ENCODE assay signal across 7 cellular contexts in genomic region chr6:89971338-89972023, GRCh38.
A peak's percentile ranks its signal among the peaks of the same experiment; 100 is the strongest.
DNase-seq lines count a peak whose midpoint lies in the region; ATAC-seq and TF ChIP-seq lines count a peak whose summit lies in the region.
"Not testable (repeated sequence)": the region's sequence is repeated elsewhere in the genome, so short reads cannot be mapped to it uniquely, and the experiment has no call there.

No MANE protein-coding gene starts in this region.

- TF ChIP-seq POLR2A in body of pancreas (IDR thresholded peaks at IDR 0.05), result peak in 1 of 3 donors; percentile 14

- not testable (repeated sequence) for H3K4me3 ChIP-seq in PC-3 (ENCODE audit: low read length); body of pancreas; trophoblast cell (ENCODE audit: low read depth, low read length)

- intact Hi-C loops in PC-3 (cut with micrococcal nuclease), result loop anchor here (2.0 kb wide), 3 partner anchors 115 to 323 kb away; no protein-coding TSS in a partner anchor
- intact Hi-C loops in activated CD4-positive, alpha-beta T cell treated with anti-CD3 and anti-CD28 coated beads, Interleukin-2, amount 10 ng/mL, durations not matched to agents 24 days and 14 days (cut with micrococcal nuclease); body of pancreas (cut with DNase I): not testable (repeated sequence)

- H2BK5ac ChIP-seq in trophoblast cell (ENCODE audit: low read depth, low read length, poor library complexity), result peak overlapping the region; percentile 99

- H3K4me3 Mint-ChIP-seq in activated CD4-positive, alpha-beta T cell treated with anti-CD3 and anti-CD28 coated beads, Interleukin-2, amount 10 ng/mL, durations not matched to agents 24 days and 14 days, result peak overlapping the region; percentile 3
- not testable (repeated sequence) for H3K4me3 Mint-ChIP-seq in activated naive CD4-positive, alpha-beta T cell treated with anti-CD3 and anti-CD28 coated beads, Interleukin-2, amount 10 ng/mL, durations not matched to agents 7 days and 5 days
- H3K4me3 Mint-ChIP-seq in naive thymus-derived CD8-positive, alpha-beta T cell, result peak overlapping the region in 2 of 10 donors; percentile 18 to 57

- not testable (repeated sequence) for BruUV-seq in PC-3 (replicated peaks; lab: Mats Ljungman, UMichigan)

- H4K20me1 ChIP-seq in PC-3 (ENCODE audit: low read length), result not testable (repeated sequence)

- not testable (repeated sequence) for H3F3A ChIP-seq in PC-3 (ENCODE audit: low read length, unreplicated experiment)

- POLR2A ChIA-PET in PC-3 (lab: Charles Lee; ENCODE audit: unreplicated experiment); naive thymus-derived CD8-positive, alpha-beta T cell (lab: Charles Lee): not testable (repeated sequence)

- H2BK120ac ChIP-seq in trophoblast cell (ENCODE audit: insufficient read depth, low read length, poor library complexity), result peak overlapping the region; percentile 89

- peak overlapping the region; percentile 70 for H2BK12ac ChIP-seq in trophoblast cell (ENCODE audit: low read length)

- not testable (repeated sequence) for H3K27me3 ChIP-seq in PC-3 (ENCODE audit: low read length); body of pancreas; trophoblast cell (ENCODE audit: insufficient read depth, low read length)

- H4K91ac ChIP-seq in trophoblast cell (ENCODE audit: low read depth, low read length), result peak overlapping the region; percentile 97

- H4K8ac ChIP-seq in trophoblast cell (ENCODE audit: low read depth, low read length), result peak overlapping the region; percentile 96

- peaks cover 29% of the 10 kb centered on the region for H3K79me1 ChIP-seq in trophoblast cell (ENCODE audit: low read length)

- H3K9me2 ChIP-seq in PC-3 (replicated peaks; ENCODE audit: low read length), result not testable (repeated sequence)

- H2AK5ac ChIP-seq in trophoblast cell (ENCODE audit: low read length), result peak overlapping the region; percentile 38

- not testable (repeated sequence) for H3K36me3 ChIP-seq in PC-3 (ENCODE audit: low read depth, low read length); body of pancreas (replicated peaks in 1 of 2; ENCODE audit: insufficient read depth in 1 of 2, low read depth in 2 of 2); trophoblast cell (ENCODE audit: control insufficient read depth in 1 of 2, insufficient read depth in 2 of 2, low read length in 2 of 2)

- not testable (repeated sequence) for H2AFZ ChIP-seq in PC-3 (ENCODE audit: low read length)
- peak overlapping the region; percentile 8 for H2AFZ ChIP-seq in trophoblast cell (ENCODE audit: insufficient read depth, low read length, poor library complexity)

- not testable (repeated sequence) for H3K9ac ChIP-seq in PC-3 (ENCODE audit: low read length); trophoblast cell (ENCODE audit: low read length)

- H3K27ac Mint-ChIP-seq in activated CD4-positive, alpha-beta T cell treated with anti-CD3 and anti-CD28 coated beads, Interleukin-2, amount 10 ng/mL, durations not matched to agents 24 days and 14 days, result peak overlapping the region; percentile 65
- H3K27ac Mint-ChIP-seq in activated naive CD4-positive, alpha-beta T cell treated with anti-CD3 and anti-CD28 coated beads, Interleukin-2, amount 10 ng/mL, durations not matched to agents 7 days and 5 days, result peak overlapping the region; percentile 30
- H3K27ac Mint-ChIP-seq in naive thymus-derived CD8-positive, alpha-beta T cell, result peak overlapping the region in 6 of 10 donors; percentile 66 to 95 (median 86)

- peak overlapping the region; percentile 59 for H3K14ac ChIP-seq in trophoblast cell (ENCODE audit: low read length)

- not testable (repeated sequence) for DNase-seq in PC-3; activated CD4-positive, alpha-beta T cell treated with anti-CD3 and anti-CD28 coated beads, Interleukin-2, amount 10 ng/mL, durations not matched to agents 24 days and 14 days; activated naive CD4-positive, alpha-beta T cell treated with anti-CD3 and anti-CD28 coated beads, Interleukin-2, amount 10 ng/mL, durations not matched to agents 7 days and 5 days; body of pancreas; naive thymus-derived CD8-positive, alpha-beta T cell; trophoblast cell; stimulated activated naive CD8-positive, alpha-beta T cell treated with anti-CD3 and anti-CD28 coated beads, Interleukin-15, Interleukin-2, amounts not matched to agents 100 U/mL and 50 U/mL, for 24 hours

- not testable (repeated sequence) for TF ChIP-seq CTCF in PC-3 (conservative IDR thresholded peaks at IDR 0.05; ENCODE audit: low read depth, low read length); body of pancreas (IDR thresholded peaks at IDR 0.05)

- H3K9me3 Mint-ChIP-seq in activated CD4-positive, alpha-beta T cell treated with anti-CD3 and anti-CD28 coated beads, Interleukin-2, amount 10 ng/mL, durations not matched to agents 24 days and 14 days; activated naive CD4-positive, alpha-beta T cell treated with anti-CD3 and anti-CD28 coated beads, Interleukin-2, amount 10 ng/mL, durations not matched to agents 7 days and 5 days; naive thymus-derived CD8-positive, alpha-beta T cell: not testable (repeated sequence)

- peaks cover 14% of the 10 kb centered on the region for H3K4me1 ChIP-seq in PC-3 (ENCODE audit: insufficient read depth, low read length)
- H3K4me1 ChIP-seq in body of pancreas, result not testable (repeated sequence)
- peaks cover 9 to 24% of the 10 kb centered on the region in 2 experiments for H3K4me1 ChIP-seq in trophoblast cell (ENCODE audit: control insufficient read depth in 1 of 2, insufficient read depth in 2 of 2, low read length in 2 of 2)

- WGBS in body of pancreas, 2 donors, result 75 to 83% methylated on average over 9 of the region's 9 CpGs
- no CpG with 5 or more reads among the region's 9 CpGs for WGBS in trophoblast cell (ENCODE audit: extremely low coverage, insufficient coverage, insufficient read length)

- peak overlapping the region; percentile 18 for H3K4ac ChIP-seq in trophoblast cell (ENCODE audit: low read depth, low read length)

- not testable (repeated sequence) for H3K23ac ChIP-seq in trophoblast cell (ENCODE audit: low read length)

- H3K79me2 ChIP-seq in PC-3 (ENCODE audit: low read length); trophoblast cell (ENCODE audit: control insufficient read depth, insufficient read depth, low read length, poor library complexity): not testable (repeated sequence)

- peak overlapping the region; percentile 41 for H3K18ac ChIP-seq in trophoblast cell (ENCODE audit: low read length)

- H4K12ac ChIP-seq in trophoblast cell (ENCODE audit: low read depth, low read length), result not testable (repeated sequence)

- 0 out of 2 replicates have a peak overlapping the region, but pooled peaks have one; percentile 5 for H3K4me2 ChIP-seq in PC-3 (ENCODE audit: low read length)
- H3K4me2 ChIP-seq in trophoblast cell (ENCODE audit: low read length), result not testable (repeated sequence)

- peaks cover 27% of the 10 kb centered on the region for H3K4me1 Mint-ChIP-seq in activated CD4-positive, alpha-beta T cell treated with anti-CD3 and anti-CD28 coated beads, Interleukin-2, amount 10 ng/mL, durations not matched to agents 24 days and 14 days
- peaks cover 13% of the 10 kb centered on the region for H3K4me1 Mint-ChIP-seq in activated naive CD4-positive, alpha-beta T cell treated with anti-CD3 and anti-CD28 coated beads, Interleukin-2, amount 10 ng/mL, durations not matched to agents 7 days and 5 days
- H3K4me1 Mint-ChIP-seq in naive thymus-derived CD8-positive, alpha-beta T cell, result peaks cover 12 to 45% (median 28%) of the 10 kb centered on the region in 4 donors

- not testable (repeated sequence) for H3K27me3 Mint-ChIP-seq in activated CD4-positive, alpha-beta T cell treated with anti-CD3 and anti-CD28 coated beads, Interleukin-2, amount 10 ng/mL, durations not matched to agents 24 days and 14 days; activated naive CD4-positive, alpha-beta T cell treated with anti-CD3 and anti-CD28 coated beads, Interleukin-2, amount 10 ng/mL, durations not matched to agents 7 days and 5 days; naive thymus-derived CD8-positive, alpha-beta T cell

- ATAC-seq in PC-3; body of pancreas; naive thymus-derived CD8-positive, alpha-beta T cell: not testable (repeated sequence)
- peak; percentile 15 for ATAC-seq in stimulated activated naive CD8-positive, alpha-beta T cell treated with anti-CD3 and anti-CD28 coated beads, Interleukin-15, Interleukin-2, amounts not matched to agents 100 U/mL and 50 U/mL, for 24 hours

- peak overlapping the region; percentile 25 for H3K27ac ChIP-seq in PC-3 (ENCODE audit: low read length)
- H3K27ac ChIP-seq in body of pancreas, result peak overlapping the region; percentile 1 to 68 (median 59)
- peak overlapping the region; percentile 89 for H3K27ac ChIP-seq in trophoblast cell (ENCODE audit: low read depth, low read length)

- H3K36me3 Mint-ChIP-seq in activated CD4-positive, alpha-beta T cell treated with anti-CD3 and anti-CD28 coated beads, Interleukin-2, amount 10 ng/mL, durations not matched to agents 24 days and 14 days (ENCODE audit: low read depth), result peaks cover 45% of the 10 kb centered on the region
- peaks cover 36% of the 10 kb centered on the region for H3K36me3 Mint-ChIP-seq in activated naive CD4-positive, alpha-beta T cell treated with anti-CD3 and anti-CD28 coated beads, Interleukin-2, amount 10 ng/mL, durations not matched to agents 7 days and 5 days
- peaks cover 0 to 54% (median 3%) of the 10 kb centered on the region in 3 donors for H3K36me3 Mint-ChIP-seq in naive thymus-derived CD8-positive, alpha-beta T cell

- not testable (repeated sequence) for H3K9me3 ChIP-seq in PC-3 (ENCODE audit: low read length); body of pancreas; trophoblast cell (ENCODE audit: insufficient read depth, low read depth, low read length)

- CTCF ChIA-PET in PC-3 (lab: Charles Lee), result interaction anchor here (0.7 to 1.2 kb wide), 2 partner anchors 31 to 403 kb away, joined by 3 to 8 read pairs; no protein-coding TSS in a partner anchor
- CTCF ChIA-PET in activated naive CD4-positive, alpha-beta T cell treated with anti-CD3 and anti-CD28 coated beads, Interleukin-2, amount 10 ng/mL, durations not matched to agents 7 days and 5 days (lab: Charles Lee), result interaction anchor here (0.7 to 4.2 kb wide), 7 partner anchors 31 to 422 kb away, joined by 3 to 23 read pairs (median 4); no protein-coding TSS in a partner anchor

Comparison
In these comparisons a context has a peak if more than half of its experiments do, and no peak if none do; other contexts are left out.
1. H3K27ac ChIP-seq: peak in every context shown above with its lines; median percentile 89 in trophoblast cell; 59 in body of pancreas; 25 in PC-3.
2. H3K27ac Mint-ChIP-seq: peak in every context shown above with its lines; median percentile 86 in naive thymus-derived CD8-positive, alpha-beta T cell; 65 in activated CD4-positive, alpha-beta T cell treated with anti-CD3 and anti-CD28 coated beads, Interleukin-2, amount 10 ng/mL, durations not matched to agents 24 days and 14 days; 30 in activated naive CD4-positive, alpha-beta T cell treated with anti-CD3 and anti-CD28 coated beads, Interleukin-2, amount 10 ng/mL, durations not matched to agents 7 days and 5 days.